ENCODE assay signal across 1 cellular context in the genomic region with DNA sequence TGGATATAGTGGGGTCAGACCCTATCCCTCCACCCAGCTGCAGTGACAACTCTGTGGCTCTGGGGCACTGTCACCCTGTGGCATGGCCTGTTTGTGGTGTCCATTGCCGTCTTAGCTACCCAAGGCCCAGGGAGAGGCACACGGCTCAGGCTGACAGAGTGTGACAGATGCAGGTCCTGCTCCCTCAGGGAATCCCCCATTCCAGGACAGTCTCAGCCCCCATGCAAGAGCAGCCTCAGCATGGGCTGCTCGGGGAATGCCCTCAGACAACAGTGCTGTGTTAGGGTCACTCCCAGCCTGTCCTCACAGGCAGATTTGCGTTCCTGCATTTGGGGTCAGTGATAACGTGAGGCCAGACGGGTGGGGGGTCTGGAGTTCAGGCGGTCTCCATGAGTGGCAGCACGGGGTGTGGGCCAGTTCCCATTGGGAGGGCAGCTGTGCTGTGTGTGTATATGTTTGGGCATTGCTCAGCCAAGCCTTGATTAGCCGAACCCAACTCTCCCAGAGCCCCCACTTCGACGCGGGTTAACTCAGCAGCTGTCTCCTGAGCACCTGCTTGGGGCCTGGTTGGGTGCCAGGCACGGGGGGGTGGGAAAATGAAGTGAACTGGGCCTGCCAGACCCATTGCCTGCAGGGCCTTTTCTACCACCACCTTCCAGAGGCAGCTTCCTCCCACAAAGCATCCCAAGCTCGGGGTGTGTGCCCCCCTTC.
TF ChIP-seq lines count a peak whose summit lies in the region.

No MANE protein-coding gene starts in this region.

TF ChIP-seq in H1, 55 proteins besides CTCF, POLR2A, EP300 and RAD21:
- TF ChIP-seq HDAC2 (IDR thresholded peaks at IDR 0.05; ENCODE audit: borderline replicate concordance in 1 of 2, low read depth in 2 of 2, low read length in 2 of 2) (no peak), CREB1 (IDR thresholded peaks at IDR 0.05) (no peak), BRCA1 (IDR thresholded peaks at IDR 0.05; ENCODE audit: low read depth, low read length) (no peak), KDM4A (IDR thresholded peaks at IDR 0.05; ENCODE audit: low read depth, low read length, severe bottlenecking) (no peak), HDAC6 (IDR thresholded peaks at IDR 0.05; ENCODE audit: low read depth, low read length) (no peak), SP2 (IDR thresholded peaks at IDR 0.05; ENCODE audit: low read length) (no peak), NRF1 (IDR thresholded peaks at IDR 0.05; ENCODE audit: low read depth, low read length) (no peak), CHD2 (IDR thresholded peaks at IDR 0.05; ENCODE audit: low read length) (no peak), GTF2F1 (IDR thresholded peaks at IDR 0.05; ENCODE audit: borderline replicate concordance, low read depth, low read length) (no peak), KDM1A (IDR thresholded peaks at IDR 0.05; ENCODE audit: borderline replicate concordance, low read length) (no peak), BCL11A (IDR thresholded peaks at IDR 0.05; ENCODE audit: low read depth in 2 of 2, low read length in 2 of 2) (no peak)
- TF ChIP-seq, protein P1, sequence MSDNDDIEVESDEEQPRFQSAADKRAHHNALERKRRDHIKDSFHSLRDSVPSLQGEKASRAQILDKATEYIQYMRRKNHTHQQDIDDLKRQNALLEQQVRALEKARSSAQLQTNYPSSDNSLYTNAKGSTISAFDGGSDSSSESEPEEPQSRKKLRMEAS (IDR thresholded peaks at IDR 0.05), result no peak
- TF ChIP-seq, protein P2, sequence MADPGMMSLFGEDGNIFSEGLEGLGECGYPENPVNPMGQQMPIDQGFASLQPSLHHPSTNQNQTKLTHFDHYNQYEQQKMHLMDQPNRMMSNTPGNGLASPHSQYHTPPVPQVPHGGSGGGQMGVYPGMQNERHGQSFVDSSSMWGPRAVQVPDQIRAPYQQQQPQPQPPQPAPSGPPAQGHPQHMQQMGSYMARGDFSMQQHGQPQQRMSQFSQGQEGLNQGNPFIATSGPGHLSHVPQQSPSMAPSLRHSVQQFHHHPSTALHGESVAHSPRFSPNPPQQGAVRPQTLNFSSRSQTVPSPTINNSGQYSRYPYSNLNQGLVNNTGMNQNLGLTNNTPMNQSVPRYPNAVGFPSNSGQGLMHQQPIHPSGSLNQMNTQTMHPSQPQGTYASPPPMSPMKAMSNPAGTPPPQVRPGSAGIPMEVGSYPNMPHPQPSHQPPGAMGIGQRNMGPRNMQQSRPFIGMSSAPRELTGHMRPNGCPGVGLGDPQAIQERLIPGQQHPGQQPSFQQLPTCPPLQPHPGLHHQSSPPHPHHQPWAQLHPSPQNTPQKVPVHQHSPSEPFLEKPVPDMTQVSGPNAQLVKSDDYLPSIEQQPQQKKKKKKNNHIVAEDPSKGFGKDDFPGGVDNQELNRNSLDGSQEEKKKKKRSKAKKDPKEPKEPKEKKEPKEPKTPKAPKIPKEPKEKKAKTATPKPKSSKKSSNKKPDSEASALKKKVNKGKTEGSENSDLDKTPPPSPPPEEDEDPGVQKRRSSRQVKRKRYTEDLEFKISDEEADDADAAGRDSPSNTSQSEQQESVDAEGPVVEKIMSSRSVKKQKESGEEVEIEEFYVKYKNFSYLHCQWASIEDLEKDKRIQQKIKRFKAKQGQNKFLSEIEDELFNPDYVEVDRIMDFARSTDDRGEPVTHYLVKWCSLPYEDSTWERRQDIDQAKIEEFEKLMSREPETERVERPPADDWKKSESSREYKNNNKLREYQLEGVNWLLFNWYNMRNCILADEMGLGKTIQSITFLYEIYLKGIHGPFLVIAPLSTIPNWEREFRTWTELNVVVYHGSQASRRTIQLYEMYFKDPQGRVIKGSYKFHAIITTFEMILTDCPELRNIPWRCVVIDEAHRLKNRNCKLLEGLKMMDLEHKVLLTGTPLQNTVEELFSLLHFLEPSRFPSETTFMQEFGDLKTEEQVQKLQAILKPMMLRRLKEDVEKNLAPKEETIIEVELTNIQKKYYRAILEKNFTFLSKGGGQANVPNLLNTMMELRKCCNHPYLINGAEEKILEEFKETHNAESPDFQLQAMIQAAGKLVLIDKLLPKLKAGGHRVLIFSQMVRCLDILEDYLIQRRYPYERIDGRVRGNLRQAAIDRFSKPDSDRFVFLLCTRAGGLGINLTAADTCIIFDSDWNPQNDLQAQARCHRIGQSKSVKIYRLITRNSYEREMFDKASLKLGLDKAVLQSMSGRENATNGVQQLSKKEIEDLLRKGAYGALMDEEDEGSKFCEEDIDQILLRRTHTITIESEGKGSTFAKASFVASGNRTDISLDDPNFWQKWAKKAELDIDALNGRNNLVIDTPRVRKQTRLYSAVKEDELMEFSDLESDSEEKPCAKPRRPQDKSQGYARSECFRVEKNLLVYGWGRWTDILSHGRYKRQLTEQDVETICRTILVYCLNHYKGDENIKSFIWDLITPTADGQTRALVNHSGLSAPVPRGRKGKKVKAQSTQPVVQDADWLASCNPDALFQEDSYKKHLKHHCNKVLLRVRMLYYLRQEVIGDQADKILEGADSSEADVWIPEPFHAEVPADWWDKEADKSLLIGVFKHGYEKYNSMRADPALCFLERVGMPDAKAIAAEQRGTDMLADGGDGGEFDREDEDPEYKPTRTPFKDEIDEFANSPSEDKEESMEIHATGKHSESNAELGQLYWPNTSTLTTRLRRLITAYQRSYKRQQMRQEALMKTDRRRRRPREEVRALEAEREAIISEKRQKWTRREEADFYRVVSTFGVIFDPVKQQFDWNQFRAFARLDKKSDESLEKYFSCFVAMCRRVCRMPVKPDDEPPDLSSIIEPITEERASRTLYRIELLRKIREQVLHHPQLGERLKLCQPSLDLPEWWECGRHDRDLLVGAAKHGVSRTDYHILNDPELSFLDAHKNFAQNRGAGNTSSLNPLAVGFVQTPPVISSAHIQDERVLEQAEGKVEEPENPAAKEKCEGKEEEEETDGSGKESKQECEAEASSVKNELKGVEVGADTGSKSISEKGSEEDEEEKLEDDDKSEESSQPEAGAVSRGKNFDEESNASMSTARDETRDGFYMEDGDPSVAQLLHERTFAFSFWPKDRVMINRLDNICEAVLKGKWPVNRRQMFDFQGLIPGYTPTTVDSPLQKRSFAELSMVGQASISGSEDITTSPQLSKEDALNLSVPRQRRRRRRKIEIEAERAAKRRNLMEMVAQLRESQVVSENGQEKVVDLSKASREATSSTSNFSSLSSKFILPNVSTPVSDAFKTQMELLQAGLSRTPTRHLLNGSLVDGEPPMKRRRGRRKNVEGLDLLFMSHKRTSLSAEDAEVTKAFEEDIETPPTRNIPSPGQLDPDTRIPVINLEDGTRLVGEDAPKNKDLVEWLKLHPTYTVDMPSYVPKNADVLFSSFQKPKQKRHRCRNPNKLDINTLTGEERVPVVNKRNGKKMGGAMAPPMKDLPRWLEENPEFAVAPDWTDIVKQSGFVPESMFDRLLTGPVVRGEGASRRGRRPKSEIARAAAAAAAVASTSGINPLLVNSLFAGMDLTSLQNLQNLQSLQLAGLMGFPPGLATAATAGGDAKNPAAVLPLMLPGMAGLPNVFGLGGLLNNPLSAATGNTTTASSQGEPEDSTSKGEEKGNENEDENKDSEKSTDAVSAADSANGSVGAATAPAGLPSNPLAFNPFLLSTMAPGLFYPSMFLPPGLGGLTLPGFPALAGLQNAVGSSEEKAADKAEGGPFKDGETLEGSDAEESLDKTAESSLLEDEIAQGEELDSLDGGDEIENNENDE (IDR thresholded peaks at IDR 0.05; ENCODE audit: insufficient replicate concordance, low read length), result no peak
